ENCODE assay signal across 7 cellular contexts in the genomic region with DNA sequence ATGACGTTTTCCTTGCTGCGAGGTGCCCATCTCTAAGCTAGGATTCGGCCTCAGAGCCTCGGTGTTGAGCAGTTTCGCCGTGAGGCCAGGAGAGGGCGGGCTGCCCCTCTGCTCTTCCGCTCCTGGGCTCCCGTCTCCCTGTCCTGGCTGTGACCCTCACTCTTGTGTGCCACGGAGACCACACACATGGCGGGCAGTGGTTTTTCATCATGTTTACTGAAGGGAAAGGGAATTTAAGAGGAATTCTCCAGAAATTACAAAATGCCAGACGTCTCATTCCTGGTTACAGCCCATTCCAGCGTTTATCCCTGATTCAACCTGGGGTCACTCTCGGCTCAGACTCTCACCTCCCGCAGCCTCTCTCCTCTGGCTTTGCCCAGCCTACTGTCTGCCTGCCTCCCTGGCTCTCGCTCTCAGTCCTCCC.
DNase-seq lines count a peak whose midpoint lies in the region; ATAC-seq, FAIRE-seq and TF ChIP-seq lines count a peak whose summit lies in the region.

No MANE protein-coding gene starts in this region.

- intact Hi-C loops in esophagus squamous epithelium (cut with DNase I), result no loop called here

- peak; percentile 90 for DNase-seq in GM03348 (ENCODE audit: low spot score)
- DNase-seq in RCC 7860 (ENCODE audit: low spot score), result peak; percentile 4
- DNase-seq in esophagus squamous epithelium (lab: John Stamatoyannopoulos, UW), result no peak
- peak; percentile 14 for DNase-seq in non-pigmented ciliary epithelial cell (ENCODE audit: low read depth)

- TF ChIP-seq CTCF in esophagus squamous epithelium (IDR thresholded peaks at IDR 0.05), result peak; percentile 17 to 52 (median 33)

- no peaks in the 10 kb centered on the region for H3K9me3 ChIP-seq in esophagus squamous epithelium

- no peak for FAIRE-seq in RCC 7860 (lab: Jason Lieb, UNC)

- no peak for TF ChIP-seq POLR2A in esophagus squamous epithelium (IDR thresholded peaks at IDR 0.05)

- H3K36me3 ChIP-seq in esophagus squamous epithelium, result no peaks in the 10 kb centered on the region

- H3K27me3 ChIP-seq in esophagus squamous epithelium, result peaks cover 0 to 38% (median 0%) of the 10 kb centered on the region in 4 donors

- ATAC-seq in HG02885 (IDR thresholded peaks at IDR 0.05; ENCODE audit: poor library complexity, unreplicated experiment) (peak; percentile 56), GM21786 (IDR thresholded peaks at IDR 0.05; ENCODE audit: unreplicated experiment) (no peak), HG02938 (IDR thresholded peaks at IDR 0.05; ENCODE audit: unreplicated experiment) (no peak)

- H3K4me1 ChIP-seq in esophagus squamous epithelium, result peaks cover 0 to 5% (median 0%) of the 10 kb centered on the region in 3 donors

- no peak overlapping the region for H3K4me3 ChIP-seq in esophagus squamous epithelium

- no peak overlapping the region for H3K27ac ChIP-seq in esophagus squamous epithelium

- WGBS in esophagus squamous epithelium, 2 donors, result 9 to 13% methylated on average over 16 of the region's 16 CpGs
